In the genomic region with DNA sequence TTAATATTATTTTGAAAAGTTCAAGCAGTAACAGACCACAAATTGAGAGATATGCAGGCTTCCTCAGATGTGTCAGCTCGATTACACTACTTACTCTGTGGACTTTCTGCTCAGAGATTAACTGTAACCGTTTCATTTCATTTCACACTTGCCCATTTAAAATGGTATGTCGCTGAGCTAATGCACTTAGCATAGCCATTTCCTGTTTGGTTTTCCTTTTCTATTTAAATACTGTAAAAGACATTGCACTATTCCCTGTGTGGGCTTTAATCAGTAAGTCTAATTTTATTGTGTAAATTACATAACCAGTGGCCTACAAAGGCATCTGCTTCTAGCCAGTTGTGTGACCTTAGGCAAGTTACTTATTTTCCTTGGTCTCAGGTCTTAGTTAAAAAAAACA, we compare ENCODE assay signal across 10 cellular contexts.
DNase-seq lines count a peak whose midpoint lies in the region; ATAC-seq and FAIRE-seq lines count a peak whose summit lies in the region.
"Had no signal": no experiment of that assay in that cellular context is flagged by ENCODE, and none has a peak within 500 bp of the region (broad histone marks: within the 10 kb centered on the region; RNA-seq: fewer than 3 reads in every experiment).

No MANE protein-coding gene starts in this region.

- no peaks in the 10 kb centered on the region for H3K36me3 Mint-ChIP-seq in stimulated activated naive B cell treated with anti-CD40 and anti-IgM and Interleukin-4, amounts not matched to agents 10 μg/mL and 1 μg/mL and 100 μg/mL, for 72 hours

- no peak overlapping the region for H3K27ac Mint-ChIP-seq in stimulated activated naive B cell treated with anti-CD40 and anti-IgM and Interleukin-4, amounts not matched to agents 10 μg/mL and 1 μg/mL and 100 μg/mL, for 72 hours

- H3K27me3 Mint-ChIP-seq in stimulated activated naive B cell treated with anti-CD40 and anti-IgM and Interleukin-4, amounts not matched to agents 10 μg/mL and 1 μg/mL and 100 μg/mL, for 72 hours: no peaks in the 10 kb centered on the region

- DNase-seq in DMS53 (lab: John Stamatoyannopoulos, UW): peak; percentile 7
- no peak for DNase-seq in DMS53 treated with DMSO at 0.1 percent for 48 hours (lab: John Stamatoyannopoulos, UW; ENCODE audit: unreplicated experiment)
- DNase-seq in left ventricle myocardium superior: no peak
- no peak for DNase-seq in stimulated activated naive B cell treated with anti-CD40 and anti-IgM and Interleukin-4, amounts not matched to agents 10 μg/mL and 1 μg/mL and 100 μg/mL, for 72 hours
- no peak for DNase-seq in stimulated activated CD4-positive, alpha-beta T cell treated with anti-CD3 and anti-CD28 coated beads, Interleukin-12 subunit alpha, Interleukin-12 subunit beta, amount 100 ng/mL, for 4 hours
- no peak for DNase-seq in DMS 273 (lab: John Stamatoyannopoulos, UW; ENCODE audit: unreplicated experiment)
- DNase-seq: cerebellar nuclear complex had no signal

- peak; percentile 67 for ATAC-seq in left ventricle myocardium superior
- peak; percentile 31 to 48 for ATAC-seq in stimulated activated naive B cell treated with anti-CD40 and anti-IgM and Interleukin-4, amounts not matched to agents 10 μg/mL and 1 μg/mL and 100 μg/mL, for 72 hours (replicated peaks)
- no peak for ATAC-seq in HG02840 (IDR thresholded peaks at IDR 0.05; ENCODE audit: low FRiP score, unreplicated experiment)

- H3K9me3 Mint-ChIP-seq in stimulated activated naive B cell treated with anti-CD40 and anti-IgM and Interleukin-4, amounts not matched to agents 10 μg/mL and 1 μg/mL and 100 μg/mL, for 72 hours: no peaks in the 10 kb centered on the region

- H3K4me1 Mint-ChIP-seq in stimulated activated naive B cell treated with anti-CD40 and anti-IgM and Interleukin-4, amounts not matched to agents 10 μg/mL and 1 μg/mL and 100 μg/mL, for 72 hours: peaks cover 12 to 29% of the 10 kb centered on the region in 2 donors

- FAIRE-seq in TTC549 (lab: Jason Lieb, UNC): peak; percentile 49
- FAIRE-seq: A204.1 had no signal

- H3K4me3 Mint-ChIP-seq in stimulated activated naive B cell treated with anti-CD40 and anti-IgM and Interleukin-4, amounts not matched to agents 10 μg/mL and 1 μg/mL and 100 μg/mL, for 72 hours: no peak overlapping the region

- intact Hi-C loops in left ventricle myocardium superior (cut with micrococcal nuclease): no loop called here
